In the genomic region with DNA sequence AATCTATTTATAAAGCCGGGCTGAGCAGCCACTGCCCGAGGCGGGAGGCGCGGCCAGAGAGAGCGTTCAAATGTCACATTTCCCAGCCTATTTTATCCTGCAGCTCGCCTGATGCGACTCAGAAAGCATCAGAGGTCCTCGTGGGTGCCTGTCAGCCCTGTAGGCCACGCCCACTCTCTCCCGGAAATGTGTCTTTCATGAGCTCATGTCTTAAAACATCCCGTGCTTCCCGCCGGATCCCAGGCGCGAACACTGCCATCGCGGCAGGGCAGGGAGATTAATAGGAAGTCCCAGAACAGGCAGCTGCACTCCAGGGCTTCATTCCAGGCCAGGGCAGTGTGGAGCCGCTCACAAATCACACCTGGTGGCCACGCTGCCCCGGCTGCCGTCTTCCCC, we compare ENCODE assay signal across 11 cellular contexts.
DNase-seq lines count a peak whose midpoint lies in the region; ATAC-seq and TF ChIP-seq lines count a peak whose summit lies in the region.
"Had no signal": no experiment of that assay in that cellular context is flagged by ENCODE, and none has a peak within 500 bp of the region (broad histone marks: within the 10 kb centered on the region; RNA-seq: fewer than 3 reads in every experiment).

No MANE protein-coding gene starts in this region.

- H3K9me3 ChIP-seq in HEK293 (ENCODE audit: control insufficient read depth, insufficient read depth, low read depth, low read length) (no peaks in the 10 kb centered on the region), body of pancreas (no peaks in the 10 kb centered on the region), smooth muscle cell (replicated peaks; ENCODE audit: low read depth) (no peaks in the 10 kb centered on the region)

- TF ChIP-seq POLR2A in body of pancreas (IDR thresholded peaks at IDR 0.05): no peak

- peak overlapping the region; percentile 67 for H3K4me2 ChIP-seq in smooth muscle cell

- H3K27me3 ChIP-seq in body of pancreas (no peaks in the 10 kb centered on the region), layer of hippocampus (ENCODE audit: control insufficient read depth, insufficient read depth, low read length) (peaks cover 2% of the 10 kb centered on the region), smooth muscle cell (ENCODE audit: low read depth) (no peaks in the 10 kb centered on the region)

- H3K27ac Mint-ChIP-seq in endothelial cell (ENCODE audit: unreplicated experiment): no peak overlapping the region

- H3K4me3 ChIP-seq in HEK293 (ENCODE audit: low read depth, low read length) (no peak overlapping the region), body of pancreas (no peak overlapping the region), smooth muscle cell (no peak overlapping the region)

- H2AFZ ChIP-seq in smooth muscle cell (ENCODE audit: low read depth): no peak overlapping the region

- H3K4me1 Mint-ChIP-seq in endothelial cell (ENCODE audit: unreplicated experiment): peaks cover 6% of the 10 kb centered on the region

- H3K4me3 Mint-ChIP-seq in endothelial cell (ENCODE audit: unreplicated experiment): no peak overlapping the region

- H3K36me3 ChIP-seq in HEK293 (ENCODE audit: control insufficient read depth in 2 of 2, insufficient read depth in 1 of 2, low read length in 2 of 2) (peaks cover 0 to 4% of the 10 kb centered on the region in 2 experiments; a peak in 1 of 3 replicates), body of pancreas (replicated peaks in 1 of 2; ENCODE audit: insufficient read depth in 1 of 2, low read depth in 2 of 2) (no peaks in the 10 kb centered on the region), smooth muscle cell (ENCODE audit: low read depth) (no peaks in the 10 kb centered on the region)

- no peaks in the 10 kb centered on the region for H3K4me1 ChIP-seq in HEK293 (ENCODE audit: control insufficient read depth, insufficient read depth, low read length)
- H3K4me1 ChIP-seq in body of pancreas: peaks cover 40% of the 10 kb centered on the region
- peaks cover 3% of the 10 kb centered on the region for H3K4me1 ChIP-seq in smooth muscle cell (ENCODE audit: low read depth)

- no peak overlapping the region for H3K9ac ChIP-seq in smooth muscle cell (ENCODE audit: low read depth)

- H4K20me1 ChIP-seq in smooth muscle cell (ENCODE audit: low read depth): no peaks in the 10 kb centered on the region

- TF ChIP-seq CTCF in HEK293 (tag by site-specific recombination; IDR thresholded peaks at IDR 0.05) (no peak), body of pancreas (IDR thresholded peaks at IDR 0.05) (peak in 1 of 7 experiments; percentile 7), smooth muscle cell (IDR thresholded peaks at IDR 0.05; ENCODE audit: borderline replicate concordance, insufficient read depth, poor library complexity, severe bottlenecking) (no peak), endothelial cell (IDR thresholded peaks at IDR 0.05; ENCODE audit: unreplicated experiment) (no peak)

- intact Hi-C loops in body of pancreas (cut with DNase I): no loop called here

- in situ Hi-C loops in KBM-7 (cut with MboI; ENCODE audit: low pct_unique_long_range_greater_than_20kb, low sequenced_read_pairs): no loop called here

- no peaks in the 10 kb centered on the region for H3K36me3 Mint-ChIP-seq in endothelial cell (ENCODE audit: low read depth, unreplicated experiment)

- no peaks in the 10 kb centered on the region for H3K79me2 ChIP-seq in smooth muscle cell (ENCODE audit: low read depth)

- no peaks in the 10 kb centered on the region for H3F3A ChIP-seq in smooth muscle cell (ENCODE audit: low read depth)

- POLR2A ChIA-PET in HEK293 (lab: Yijun Ruan, JAX): no interaction called here

- CTCF ChIA-PET in HEK293 (lab: Yijun Ruan, JAX): interaction anchor here (0.7 kb wide), 1 partner anchor 954 kb away, joined by 3 read pairs; no protein-coding TSS in a partner anchor

- WGBS in body of pancreas, 2 donors: 52 to 92% methylated on average over 5 to 22 of the region's 22 CpGs
- 44% methylated on average over 22 of the region's 22 CpGs for whole genome bisulfite sequencing in smooth muscle cell (ENCODE audit: low lambda C conversion rate)

- no peaks in the 10 kb centered on the region for H3K9me3 Mint-ChIP-seq in endothelial cell (ENCODE audit: unreplicated experiment)

- ATAC-seq in body of pancreas: peak; percentile 34
- no peak for ATAC-seq in GM19397 (IDR thresholded peaks at IDR 0.05; ENCODE audit: unreplicated experiment)

- peak; percentile 61 to 83 (median 74) for DNase-seq in body of pancreas
- DNase-seq in smooth muscle cell (lab: John Stamatoyannopoulos, UW; ENCODE audit: unreplicated experiment): peak; percentile 17
- DNase-seq in NCI-H524 (lab: John Stamatoyannopoulos, UW): no peak
- no peak for DNase-seq in KBM-7
- DNase-seq in endothelial cell (ENCODE audit: low spot score): no peak
- DNase-seq: activated CD4-positive, alpha-beta T cell treated with anti-CD3 and anti-CD28 coated beads for 48 hours; NK-92 treated with Interleukin-12 subunit alpha and Interleukin-12 subunit beta, amount 100 ng/mL, for 24 hours; stimulated activated CD4-positive, alpha-beta T cell treated with anti-CD3 and anti-CD28 coated beads, Interleukin-4, amount 100 ng/mL, for 4 hours had no signal

- no peak overlapping the region for H3K27ac ChIP-seq in HEK293 (ENCODE audit: extremely low read depth, low read depth, low read length)
- H3K27ac ChIP-seq in body of pancreas: peak overlapping the region; percentile 45 to 82 (median 73)
- H3K27ac ChIP-seq in layer of hippocampus (ENCODE audit: low read depth, low read length): peak overlapping the region; percentile 73
- peak overlapping the region; percentile 22 for H3K27ac ChIP-seq in smooth muscle cell (ENCODE audit: low read depth)

- peaks cover 10% of the 10 kb centered on the region for H3K27me3 Mint-ChIP-seq in endothelial cell (ENCODE audit: unreplicated experiment)

TF ChIP-seq in HEK293, 187 proteins besides CTCF, POLR2A, EP300 and RAD21:
- TF ChIP-seq ZNF600 (tag by site-specific recombination; IDR thresholded peaks at IDR 0.05) (peak; percentile 28; the same call in 1 of the 2 replicates), ZBTB7A (tag by site-specific recombination; IDR thresholded peaks at IDR 0.05; ENCODE audit: low read depth) (no peak), KLF9 (tag by site-specific recombination; IDR thresholded peaks at IDR 0.05; ENCODE audit: low read depth) (0 out of 2 replicates have a peak, but pooled peaks have one; percentile 35), SP2 (tag by site-specific recombination; IDR thresholded peaks at IDR 0.05) (0 out of 2 replicates have a peak, but pooled peaks have one; percentile 10), SETDB1 (IDR thresholded peaks at IDR 0.05; ENCODE audit: insufficient read length, low read length) (peak; percentile 13)
- TF ChIP-seq, protein P1, sequence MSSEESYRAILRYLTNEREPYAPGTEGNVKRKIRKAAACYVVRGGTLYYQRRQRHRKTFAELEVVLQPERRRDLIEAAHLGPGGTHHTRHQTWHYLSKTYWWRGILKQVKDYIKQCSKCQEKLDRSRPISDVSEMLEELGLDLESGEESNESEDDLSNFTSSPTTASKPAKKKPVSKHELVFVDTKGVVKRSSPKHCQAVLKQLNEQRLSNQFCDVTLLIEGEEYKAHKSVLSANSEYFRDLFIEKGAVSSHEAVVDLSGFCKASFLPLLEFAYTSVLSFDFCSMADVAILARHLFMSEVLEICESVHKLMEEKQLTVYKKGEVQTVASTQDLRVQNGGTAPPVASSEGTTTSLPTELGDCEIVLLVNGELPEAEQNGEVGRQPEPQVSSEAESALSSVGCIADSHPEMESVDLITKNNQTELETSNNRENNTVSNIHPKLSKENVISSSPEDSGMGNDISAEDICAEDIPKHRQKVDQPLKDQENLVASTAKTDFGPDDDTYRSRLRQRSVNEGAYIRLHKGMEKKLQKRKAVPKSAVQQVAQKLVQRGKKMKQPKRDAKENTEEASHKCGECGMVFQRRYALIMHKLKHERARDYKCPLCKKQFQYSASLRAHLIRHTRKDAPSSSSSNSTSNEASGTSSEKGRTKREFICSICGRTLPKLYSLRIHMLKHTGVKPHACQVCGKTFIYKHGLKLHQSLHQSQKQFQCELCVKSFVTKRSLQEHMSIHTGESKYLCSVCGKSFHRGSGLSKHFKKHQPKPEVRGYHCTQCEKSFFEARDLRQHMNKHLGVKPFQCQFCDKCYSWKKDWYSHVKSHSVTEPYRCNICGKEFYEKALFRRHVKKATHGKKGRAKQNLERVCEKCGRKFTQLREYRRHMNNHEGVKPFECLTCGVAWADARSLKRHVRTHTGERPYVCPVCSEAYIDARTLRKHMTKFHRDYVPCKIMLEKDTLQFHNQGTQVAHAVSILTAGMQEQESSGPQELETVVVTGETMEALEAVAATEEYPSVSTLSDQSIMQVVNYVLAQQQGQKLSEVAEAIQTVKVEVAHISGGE (tag by site-specific recombination; conservative IDR thresholded peaks at IDR 0.05; ENCODE audit: low read depth): no peak

Comparison
In these comparisons a context has a peak if more than half of its experiments do, and no peak if none do; other contexts are left out.
1. DNase-seq: peak in body of pancreas (4 of 4) and smooth muscle cell (single experiment); none in NCI-H524 (0 of 2), KBM-7 (single experiment) and endothelial cell (single experiment).